Comparison of ENCODE assay signal across 21 cellular contexts in the genomic region with DNA sequence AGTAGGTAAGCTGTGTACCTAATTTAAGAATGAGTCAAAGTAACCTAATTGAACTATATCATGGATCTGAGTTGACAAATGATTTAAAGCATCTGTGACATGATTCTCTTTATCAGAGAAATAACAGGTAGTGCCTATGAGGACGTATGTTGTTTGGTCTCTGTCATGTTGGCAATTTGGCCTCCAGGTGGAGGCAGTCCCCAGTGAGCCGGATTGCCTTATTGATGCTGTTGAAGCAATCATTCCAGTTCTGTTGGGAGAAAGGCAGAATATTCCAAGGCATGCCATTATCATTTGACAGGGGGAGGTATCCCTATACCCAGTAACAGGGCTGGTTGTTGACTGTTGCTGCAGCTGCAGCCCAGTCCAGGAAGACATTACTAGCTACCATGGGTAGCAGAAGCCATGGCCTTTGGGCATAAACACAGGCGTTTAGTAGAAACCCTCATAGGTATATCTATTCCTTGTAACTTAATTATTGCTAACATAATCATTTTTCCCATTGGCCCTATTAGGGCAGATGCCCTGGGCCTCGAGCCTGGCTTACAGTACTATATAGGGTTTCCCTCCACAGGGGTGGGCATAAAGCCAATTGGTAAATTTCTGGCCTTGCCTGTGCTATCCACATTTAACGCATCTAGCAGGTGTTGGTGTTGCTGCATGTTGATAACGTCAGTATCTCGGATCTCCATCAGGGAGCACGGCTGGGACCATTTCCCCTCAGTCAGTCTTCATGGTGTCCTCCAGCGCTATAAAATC. TPM values are rescaled to one million over a fixed set of nuclear protein-coding genes. Genes with fewer than 3 reads are reported as not detected.
A peak's percentile ranks its signal among the peaks of the same experiment; 100 is the strongest.
DNase-seq lines count a peak whose midpoint lies in the region; ATAC-seq and TF ChIP-seq lines count a peak whose summit lies in the region.
"Had no signal": no experiment of that assay in that cellular context is flagged by ENCODE, and none has a peak within 500 bp of the region (broad histone marks: within the 10 kb centered on the region; RNA-seq: fewer than 3 reads in every experiment).

No MANE protein-coding gene starts in this region.

- no peak overlapping the region for H3K27ac ChIP-seq in C4-2B
- no peak overlapping the region for H3K27ac ChIP-seq in RWPE2 (ENCODE audit: poor library complexity, severe bottlenecking)
- no peak overlapping the region for H3K27ac ChIP-seq in foreskin keratinocyte
- H3K27ac ChIP-seq: adrenal gland, epithelial cell of prostate, heart left ventricle, uterus had no signal

- DNase-seq in ELF-1 (ENCODE audit: low read depth, low spot score) (peak; percentile 0), RWPE2 (ENCODE audit: low spot score) (no peak), foreskin keratinocyte (no peak), superior temporal gyrus (ENCODE audit: extremely low spot score) (no peak)
- DNase-seq: activated CD4-positive, alpha-beta T cell treated with anti-CD3 and anti-CD28 coated beads for 36 hours; activated T-cell treated with anti-CD3 and anti-CD28 coated beads, Interleukin-2, amount 50 U/mL, for 4 hours; CD4-positive, CD25-positive, alpha-beta regulatory T cell; heart left ventricle; NCI-H1092; NCI-H187 treated with DMSO at 0.1 percent for 48 hours; NCI-H526 treated with DMSO at 0.1 percent for 48 hours; stimulated activated naive B cell treated with anti-CD40 and anti-IgM and Interleukin-4, amounts not matched to agents 10 μg/mL and 1 μg/mL and 100 μg/mL, for 72 hours; T-helper 2 cell; uterus had no signal

- H3K36me3 ChIP-seq in RWPE2 (ENCODE audit: low read depth) = no peaks in the 10 kb centered on the region
- H3K36me3 ChIP-seq: adrenal gland, heart left ventricle, uterus had no signal

- TF ChIP-seq CTCF in C4-2B (conservative IDR thresholded peaks at IDR 0.05) (peak; percentile 23; the same call in 1 of the 2 replicates), RWPE2 (IDR thresholded peaks at IDR 0.05; ENCODE audit: poor library complexity, severe bottlenecking) (peak; percentile 36), foreskin keratinocyte (conservative IDR thresholded peaks at IDR 0.05) (peak; percentile 50)

- H3K4me3 ChIP-seq in RWPE2 (ENCODE audit: severe bottlenecking) = no peak overlapping the region
- H3K4me3 ChIP-seq: adrenal gland, GM12878, heart left ventricle, lung, uterus had no signal

- ATAC-seq in RWPE2 (ENCODE audit: low read depth) (peak; percentile 47), foreskin keratinocyte (no peak), HG02840 (IDR thresholded peaks at IDR 0.05; ENCODE audit: low FRiP score, unreplicated experiment) (no peak)
- no peak for ATAC-seq in activated CD4-positive, CD25-positive, alpha-beta regulatory T cell treated with anti-CD3 and anti-CD28 coated beads, Interleukin-2, amount 50 U/mL, for 24 hours
- ATAC-seq: activated CD4-positive, alpha-beta T cell treated with anti-CD3 and anti-CD28 coated beads for 36 hours; activated T-cell treated with anti-CD3 and anti-CD28 coated beads, Interleukin-2, amount 50 U/mL, for 4 hours; GM12878; heart left ventricle; stimulated activated naive B cell treated with anti-CD40 and anti-IgM and Interleukin-4, amounts not matched to agents 10 μg/mL and 1 μg/mL and 100 μg/mL, for 72 hours had no signal

- H3K27me3 ChIP-seq in RWPE2 (ENCODE audit: insufficient read depth, poor library complexity, severe bottlenecking) (no peaks in the 10 kb centered on the region), foreskin keratinocyte (no peaks in the 10 kb centered on the region)
- H3K27me3 ChIP-seq: adrenal gland, heart left ventricle, uterus had no signal

- H3K9me3 ChIP-seq in RWPE2 (ENCODE audit: severe bottlenecking) = no peaks in the 10 kb centered on the region
- H3K9me3 ChIP-seq: adrenal gland, heart left ventricle, uterus had no signal

- H3K4me1 ChIP-seq in RWPE2 (ENCODE audit: insufficient read depth, poor library complexity, severe bottlenecking) (no peaks in the 10 kb centered on the region), foreskin keratinocyte (no peaks in the 10 kb centered on the region)
- H3K4me1 ChIP-seq: adrenal gland, uterus had no signal

RNA-seq across cellular contexts. Expression of gene SLC22A4, which starts 12.2 kb away (rescaled TPM):
- total RNA-seq in foreskin keratinocyte = 1.4 and 1.7 TPM in 2 replicates
- polyA plus RNA-seq in foreskin keratinocyte = 0.87 and 1.4 TPM in 2 replicates
- total RNA-seq: CD4-positive, CD25-positive, alpha-beta regulatory T cell had no signal
- polyA plus RNA-seq: CD4-positive, CD25-positive, alpha-beta regulatory T cell had no signal

RNA-seq across cellular contexts. Expression of gene PDLIM4, which starts 24.5 kb away (rescaled TPM):
- total RNA-seq in foreskin keratinocyte = 95.2 and 115 TPM in 2 replicates
- 162 and 190 TPM in 2 replicates for polyA plus RNA-seq in foreskin keratinocyte
- total RNA-seq: CD4-positive, CD25-positive, alpha-beta regulatory T cell had no signal
- polyA plus RNA-seq: CD4-positive, CD25-positive, alpha-beta regulatory T cell had no signal

RNA-seq across cellular contexts. Expression of gene P4HA2, which starts 54.4 kb away (rescaled TPM):
- total RNA-seq in foreskin keratinocyte = 49.9 and 74.4 TPM in 2 replicates
- polyA plus RNA-seq in foreskin keratinocyte = 36.1 and 51.0 TPM in 2 replicates
- total RNA-seq: CD4-positive, CD25-positive, alpha-beta regulatory T cell had no signal
- polyA plus RNA-seq: CD4-positive, CD25-positive, alpha-beta regulatory T cell had no signal
